ENCODE assay signal across 1 cellular context in genomic region chr2:152336103-152336853, GRCh38.
TF ChIP-seq lines count a peak whose summit lies in the region.

No MANE protein-coding gene starts in this region.

TF ChIP-seq in HepG2, 621 proteins besides CTCF, POLR2A, EP300 and RAD21 (continued from another document):
- TF ChIP-seq SIN3B (IDR thresholded peaks at IDR 0.05; ENCODE audit: low read length) (no peak), TOE1 (CRISPR knock-in tag; IDR thresholded peaks at IDR 0.05) (no peak), SRY (CRISPR knock-in tag; IDR thresholded peaks at IDR 0.05) (no peak), HDAC6 (IDR thresholded peaks at IDR 0.05; ENCODE audit: low read depth, low read length) (no peak), NFE2L2 (IDR thresholded peaks at IDR 0.05; ENCODE audit: low read length) (no peak), NFIC (IDR thresholded peaks at IDR 0.05; ENCODE audit: low read length) (no peak), AFF4 (CRISPR knock-in tag; IDR thresholded peaks at IDR 0.05) (no peak)
